ENCODE assay signal across 8 cellular contexts in the genomic region with DNA sequence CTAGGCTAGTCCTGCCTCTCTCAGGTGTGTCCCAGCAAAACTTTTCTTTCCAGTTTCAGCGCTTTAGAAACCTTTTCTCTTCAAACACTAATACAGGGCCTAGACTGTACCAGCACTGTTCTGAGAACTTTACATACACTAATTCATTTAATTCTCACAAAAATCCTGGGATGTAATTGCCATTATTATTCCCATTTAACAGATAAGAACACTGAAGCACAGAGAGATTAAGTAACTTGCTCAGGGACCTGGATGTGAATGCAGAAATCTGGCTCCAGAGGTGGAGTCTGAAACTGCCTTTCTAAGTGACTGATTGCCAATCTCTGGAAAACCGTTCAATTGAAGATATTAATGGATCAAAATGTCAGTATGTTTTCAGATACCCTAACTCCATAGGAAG. TPM values are rescaled to one million over a fixed set of nuclear protein-coding genes. Genes with fewer than 3 reads are reported as not detected.
DNase-seq lines count a peak whose midpoint lies in the region; ATAC-seq and TF ChIP-seq lines count a peak whose summit lies in the region.

No MANE protein-coding gene starts in this region.

- no peaks in the 10 kb centered on the region for H3K36me3 ChIP-seq in heart right ventricle
- no peaks in the 10 kb centered on the region for H3K36me3 ChIP-seq in tibial artery

- no peaks in the 10 kb centered on the region for H3K27me3 Mint-ChIP-seq in activated naive CD8-positive, alpha-beta T cell treated with anti-CD3 and anti-CD28 coated beads for 36 hours
- H3K27me3 Mint-ChIP-seq in memory B cell = no peaks in the 10 kb centered on the region

- H3K36me3 Mint-ChIP-seq in activated naive CD8-positive, alpha-beta T cell treated with anti-CD3 and anti-CD28 coated beads for 36 hours = peaks cover 24% of the 10 kb centered on the region
- H3K36me3 Mint-ChIP-seq in memory B cell = no peaks in the 10 kb centered on the region

- intact Hi-C loops in heart right ventricle (cut with DNase I) (loop anchor here in 6 of 10 donors (2.0 to 10.0 kb wide), 5 partner anchors 54 to 86 kb away; partner anchors contain the start of gene TMCO1 (in 2 of the 6)), left cardiac atrium (cut with DNase I) (loop anchor here in 1 of 2 donors (2.0 kb wide), 1 partner anchor 58 kb away; the partner anchor contains the start of gene TMCO1), tibial artery (cut with DNase I; ENCODE audit: low total_unique reads) (loop anchor here (2.0 kb wide), 1 partner anchor 56 kb away; no protein-coding TSS in a partner anchor)

- 59 to 64% methylated on average over 2 of the region's 2 CpGs for WGBS in heart right ventricle, 2 donors

- no peak for DNase-seq in heart right ventricle
- no peak for DNase-seq in left cardiac atrium
- no peak for DNase-seq in activated naive CD8-positive, alpha-beta T cell treated with anti-CD3 and anti-CD28 coated beads for 36 hours
- no peak for DNase-seq in memory B cell (ENCODE audit: low spot score in 2 of 2)
- DNase-seq in tibial artery = no peak
- no peak for DNase-seq in NCI-H1092 treated with DMSO at 0.1 percent for 48 hours (lab: John Stamatoyannopoulos, UW)
- DNase-seq in AML-193 (lab: John Stamatoyannopoulos, UW) = no peak

- H3K4me1 Mint-ChIP-seq in activated naive CD8-positive, alpha-beta T cell treated with anti-CD3 and anti-CD28 coated beads for 36 hours = peaks cover 14% of the 10 kb centered on the region
- peaks cover 13% of the 10 kb centered on the region for H3K4me1 Mint-ChIP-seq in memory B cell

- H3K4me1 ChIP-seq in heart right ventricle (peaks cover 0 to 20% (median 15%) of the 10 kb centered on the region in 9 donors), tibial artery (peaks cover 0 to 16% (median 5%) of the 10 kb centered on the region in 4 donors)

- H3K9me3 ChIP-seq in heart right ventricle (no peaks in the 10 kb centered on the region), tibial artery (no peaks in the 10 kb centered on the region)

- peak overlapping the region in 5 of 10 donors; percentile 79 to 94 (median 91) for H3K27ac ChIP-seq in heart right ventricle
- H3K27ac ChIP-seq in tibial artery = peak overlapping the region; percentile 79 to 89

- peak overlapping the region; percentile 79 for H3K4me3 Mint-ChIP-seq in activated naive CD8-positive, alpha-beta T cell treated with anti-CD3 and anti-CD28 coated beads for 36 hours
- peak overlapping the region; percentile 86 for H3K4me3 Mint-ChIP-seq in memory B cell

- no peak overlapping the region for H3K27ac Mint-ChIP-seq in activated naive CD8-positive, alpha-beta T cell treated with anti-CD3 and anti-CD28 coated beads for 36 hours
- H3K27ac Mint-ChIP-seq in memory B cell = peak overlapping the region; percentile 53

- H3K4me3 ChIP-seq in heart right ventricle (peak overlapping the region in 7 of 10 donors; percentile 68 to 91 (median 80)), tibial artery (peak overlapping the region; percentile 78 to 92)

- TF ChIP-seq CTCF in heart right ventricle (IDR thresholded peaks at IDR 0.05) (no peak), tibial artery (IDR thresholded peaks at IDR 0.05) (no peak)

- ATAC-seq in heart right ventricle (no peak), left cardiac atrium (no peak), memory B cell (ENCODE audit: low read depth) (no peak), GM21717 (IDR thresholded peaks at IDR 0.05; ENCODE audit: unreplicated experiment) (no peak)

- H3K27me3 ChIP-seq in heart right ventricle = no peaks in the 10 kb centered on the region
- H3K27me3 ChIP-seq in tibial artery = no peaks in the 10 kb centered on the region

- peaks cover 1% of the 10 kb centered on the region for H3K9me3 Mint-ChIP-seq in activated naive CD8-positive, alpha-beta T cell treated with anti-CD3 and anti-CD28 coated beads for 36 hours
- H3K9me3 Mint-ChIP-seq in memory B cell = peaks cover 2% of the 10 kb centered on the region

RNA-seq across cellular contexts. Expression of gene UCK2, which starts 0.8 kb away (rescaled TPM):
- total RNA-seq in heart right ventricle = 10 to 100 TPM in 6 of 10 donors, 1 to 10 TPM in 4; 7.3 to 22.0 (median 11.3) TPM
- 10 to 100 TPM in 1 of 2 donors, 1 to 10 TPM in 1; 6.7 to 36.4 TPM for polyA plus RNA-seq in heart right ventricle
- total RNA-seq in left cardiac atrium = 10 to 100 TPM in 1 of 2 donors, 1 to 10 TPM in 1; 8.0 to 18.2 TPM
- 10 to 100 TPM; 88.6 to 92.2 TPM for total RNA-seq in activated naive CD8-positive, alpha-beta T cell treated with anti-CD3 and anti-CD28 coated beads for 36 hours

RNA-seq across cellular contexts. Expression of gene TMCO1, which starts 57.9 kb away (rescaled TPM):
- total RNA-seq in heart right ventricle = 10 to 100 TPM; 41.1 to 61.3 (median 48.4) TPM
- 10 to 100 TPM; 22.6 to 75.2 TPM for polyA plus RNA-seq in heart right ventricle
- 10 to 100 TPM; 61.9 to 63.5 TPM for total RNA-seq in left cardiac atrium
- 10 to 100 TPM; 79.9 to 81.1 TPM for total RNA-seq in activated naive CD8-positive, alpha-beta T cell treated with anti-CD3 and anti-CD28 coated beads for 36 hours
